8 cellular contexts compared by ENCODE assay signal in the genomic region with DNA sequence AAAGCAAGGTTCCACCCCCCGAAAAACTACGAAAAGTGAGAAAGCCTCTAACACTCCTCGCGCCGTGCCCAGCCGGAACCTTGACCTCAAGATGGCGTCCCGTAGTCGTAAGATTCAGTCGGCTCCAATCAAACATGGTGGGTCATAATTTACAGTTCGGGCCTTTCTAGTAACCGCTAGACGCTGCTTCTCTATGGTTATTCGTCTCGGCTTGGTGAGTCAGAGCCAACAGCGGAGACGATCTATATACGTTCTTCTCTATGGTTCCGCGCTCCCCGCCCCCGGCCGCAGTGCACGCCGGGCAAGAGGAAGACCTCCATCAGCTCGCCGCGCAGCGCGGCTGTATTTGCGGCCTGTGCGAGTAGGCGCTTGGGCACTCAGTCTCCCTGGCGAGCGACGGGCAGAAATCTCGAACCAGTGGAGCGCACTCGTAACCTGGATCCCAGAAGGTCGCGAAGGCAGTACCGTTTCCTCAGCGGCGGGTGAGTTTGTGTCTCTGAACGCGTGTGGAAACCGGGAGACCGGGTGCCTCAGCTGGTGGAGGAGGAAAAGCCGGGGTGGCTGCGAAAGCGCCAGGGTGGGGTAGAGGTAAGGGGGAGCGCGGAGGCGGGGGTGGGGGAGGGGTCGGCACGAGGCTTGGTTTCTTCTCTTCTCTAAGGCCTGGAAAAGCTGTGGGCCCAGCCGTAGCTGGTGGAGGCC. TPM values are rescaled to one million over a fixed set of nuclear protein-coding genes. Genes with fewer than 3 reads are reported as not detected.
DNase-seq lines count a peak whose midpoint lies in the region; ATAC-seq, FAIRE-seq and TF ChIP-seq lines count a peak whose summit lies in the region.

A gene (plus strand): TSS at position 311 of the 699 bp plus-strand sequence. CDS start 13,108 bp downstream, outside the sequence.

- H3K4me3 ChIP-seq in BJ (ENCODE audit: low read depth, low read length) (peak within 1 kb of the TSS; percentile 78), choroid plexus epithelial cell (ENCODE audit: low read depth, low read length) (peak within 1 kb of the TSS; percentile 96), kidney (ENCODE audit: low read length in 2 of 2) (peak within 1 kb of the TSS; percentile 92 to 94)

- peak; percentile 93 for FAIRE-seq in kidney (lab: Jason Lieb, UNC)

- CTCF ChIA-PET in BJ (lab: Yijun Ruan, JAX), result interaction anchor here (1.0 to 2.0 kb wide), 2 partner anchors 426 to 545 kb away, joined by 3 to 7 read pairs; no protein-coding TSS in a partner anchor

- H3K27ac ChIP-seq in kidney (ENCODE audit: low read depth in 2 of 2, low read length in 2 of 2), result peak within 1 kb of the TSS; percentile 95 to 96

- no peaks in the 10 kb centered on the region for H3K27me3 ChIP-seq in BJ (ENCODE audit: control insufficient read depth, insufficient read depth, low read length)

- no peaks in the 10 kb centered on the region for H3K9me3 ChIP-seq in kidney (ENCODE audit: control insufficient read depth in 1 of 2, low read length in 2 of 2)

- peak; percentile 93 for ATAC-seq in HG03457 (IDR thresholded peaks at IDR 0.05; ENCODE audit: unreplicated experiment)

- TF ChIP-seq CTCF in BJ (IDR thresholded peaks at IDR 0.05; ENCODE audit: insufficient read depth, low read depth, low read length) (no peak), choroid plexus epithelial cell (conservative IDR thresholded peaks at IDR 0.05; ENCODE audit: low read depth, low read length) (no peak), kidney (IDR thresholded peaks at IDR 0.05; ENCODE audit: borderline replicate concordance, extremely low read depth, insufficient read depth) (no peak)

- H3K4me1 ChIP-seq in kidney (ENCODE audit: control insufficient read depth in 1 of 2, insufficient read depth in 1 of 2, low read depth in 1 of 2, low read length in 2 of 2), result peaks cover 3 to 16% of the 10 kb centered on the region in 2 donors

- intact Hi-C loops in kidney (cut with DNase I), result no loop called here

- H3K9ac ChIP-seq in kidney (ENCODE audit: low read length in 2 of 2), result peak within 1 kb of the TSS; percentile 93

- 0 out of 2 replicates have a peak, but pooled peaks cover 2% of the 10 kb centered on the region for H3K36me3 ChIP-seq in BJ (ENCODE audit: control insufficient read depth, insufficient read depth, low read length)
- peaks cover 0 to 4% of the 10 kb centered on the region in 2 donors for H3K36me3 ChIP-seq in kidney (ENCODE audit: control insufficient read depth in 1 of 2, insufficient read depth in 2 of 2, low read length in 2 of 2)

- DNase-seq in BJ (ENCODE audit: low read depth) (peak; percentile 95), GM19240 (ENCODE audit: insufficient read length, low spot score) (peak; percentile 86), NCI-H510A treated with DMSO at 0.1 percent for 48 hours (lab: John Stamatoyannopoulos, UW) (peak; percentile 98), choroid plexus epithelial cell (ENCODE audit: low read depth) (peak; percentile 99), kidney (peak; percentile 98)
- peak; percentile 88 to 90 for DNase-seq in activated CD4-positive, alpha-beta T cell treated with anti-CD3 and anti-CD28 coated beads for 24 hours (ENCODE audit: low read depth in 2 of 2)
- peak; percentile 96 for DNase-seq in stimulated activated CD4-positive, alpha-beta T cell treated with anti-CD3 and anti-CD28 coated beads, Interleukin-15, amount 100 ng/mL, for 24 hours

- POLR2A ChIA-PET in BJ (lab: Charles Lee), result interaction anchor here (0.8 to 1.1 kb wide), 4 partner anchors 9 to 234 kb away, joined by 3 to 9 read pairs (median 4); a partner anchor contains a TSS

RNA-seq across cellular contexts. Expression of the gene that starts here (rescaled TPM):
- polyA plus RNA-seq in BJ (2011; rRNA removed) (21.9 and 27.5 TPM in 2 replicates), kidney (ENCODE audit: insufficient read depth, low read depth, low replicate concordance) (18.8 TPM)
- polyA minus RNA-seq in BJ (2011; rRNA and poly(A)+ RNA removed), result 16.9 and 18.5 TPM in 2 replicates
- 70.0 TPM for total RNA-seq in kidney

Comparison
In these comparisons a context has a peak if more than half of its experiments do, and no peak if none do; other contexts are left out.
1. Peak in every context shown above with its lines: DNase-seq, ATAC-seq, H3K4me3 ChIP-seq and H3K27ac ChIP-seq.